1 cellular context compared by ENCODE assay signal in genomic region chr4:154490589-154491340, GRCh38.
TF ChIP-seq lines count a peak whose summit lies in the region.

No MANE protein-coding gene starts in this region.

TF ChIP-seq in SK-N-SH treated with all-trans-retinoic acid at 6 μM for 48 hours, 23 proteins besides CTCF, POLR2A, EP300 and RAD21 (continued from another document):
- TF ChIP-seq PATZ1 (CRISPR knock-in tag; IDR thresholded peaks at IDR 0.05; ENCODE audit: borderline replicate concordance): no peak
